11 cellular contexts compared by ENCODE assay signal in genomic region chr19:54461201-54462071, GRCh38. TPM values are rescaled to one million over a fixed set of nuclear protein-coding genes. Genes with fewer than 3 reads are reported as not detected.
DNase-seq lines count a peak whose midpoint lies in the region; ATAC-seq, FAIRE-seq and TF ChIP-seq lines count a peak whose summit lies in the region.
"Had no signal": no experiment of that assay in that cellular context is flagged by ENCODE, and none has a peak within 500 bp of the region (broad histone marks: within the 10 kb centered on the region; RNA-seq: fewer than 3 reads in every experiment).

No MANE protein-coding gene starts in this region.

- no peak for TF ChIP-seq POLR2A in K562 (conservative IDR thresholded peaks at IDR 0.05)

- no peak for TF ChIP-seq EP300 in K562 (IDR thresholded peaks at IDR 0.05; ENCODE audit: low read length)

- intact Hi-C loops in K562 (cut with micrococcal nuclease) (no loop called here), left colon (cut with DNase I, micrococcal nuclease) (no loop called here)
- intact Hi-C loops in naive thymus-derived CD4-positive, alpha-beta T cell (cut with micrococcal nuclease): loop anchor here (2.0 to 10.0 kb wide), 9 partner anchors 303 to 1679 kb away; partner anchors contain the start of genes CNOT3 (in 1 of the 2), LENG1 (in 1 of the 2), PRPF31 (in 1 of the 2) and TFPT (in 1 of the 2)

- peaks cover 5% of the 10 kb centered on the region; the same call in 1 of the 2 replicates for H3K4me1 ChIP-seq in HEK293 (ENCODE audit: control insufficient read depth, insufficient read depth, low read length)
- peaks cover 0 to 43% of the 10 kb centered on the region in 2 experiments; a peak in 2 of 5 replicates for H3K4me1 ChIP-seq in K562 (replicated peaks in 1 of 2; ENCODE audit: control insufficient read depth in 2 of 2, insufficient read depth in 2 of 2, low read length in 2 of 2)
- peaks cover 17 to 23% of the 10 kb centered on the region in 2 donors for H3K4me1 ChIP-seq in naive thymus-derived CD4-positive, alpha-beta T cell (ENCODE audit: control insufficient read depth in 2 of 2, insufficient read depth in 2 of 2, low read length in 2 of 2)

- H3K27me3 ChIP-seq in AG04450 (ENCODE audit: control insufficient read depth, insufficient read depth, low read length) (no peaks in the 10 kb centered on the region), K562 (ENCODE audit: control insufficient read depth in 2 of 2, insufficient read depth in 2 of 2, low read length in 2 of 2) (no peaks in the 10 kb centered on the region)
- H3K27me3 ChIP-seq in naive thymus-derived CD4-positive, alpha-beta T cell (ENCODE audit: control insufficient read depth in 2 of 2, insufficient read depth in 2 of 2, low read length in 2 of 2): no peaks in the 10 kb centered on the region

- H3K9me1 ChIP-seq in K562 (ENCODE audit: control insufficient read depth, insufficient read depth, low read length): no peaks in the 10 kb centered on the region

- POLR2A ChIA-PET in AG04450 (lab: Yijun Ruan, JAX): interaction anchor here (0.7 to 6.7 kb wide), 3 partner anchors 8 to 253 kb away, joined by 3 to 87 read pairs (median 3); partner anchors contain the start of gene LENG8
- POLR2A ChIA-PET in HEK293 (lab: Yijun Ruan, JAX): interaction anchor here (0.5 to 6.8 kb wide), 2 partner anchors 12 to 778 kb away, joined by 3 to 64 read pairs; partner anchors contain the start of gene LENG8
- POLR2A ChIA-PET in K562 (lab: Yijun Ruan, JAX): interaction anchor here (0.6 to 2.1 kb wide), 2 partner anchors 13 to 260 kb away, joined by 4 to 11 read pairs; partner anchors contain the start of gene LENG8
- POLR2A ChIA-PET in naive thymus-derived CD4-positive, alpha-beta T cell (lab: Charles Lee): interaction anchor here (2.4 to 5.2 kb wide), 2 partner anchors 8 to 11 kb away, joined by 7 to 67 read pairs; partner anchors contain the start of gene LENG8

- BruUV-seq in K562 (replicated peaks; lab: Mats Ljungman, UMichigan): TSS peak; percentile 26

- peaks cover 11 to 27% (median 13%) of the 10 kb centered on the region in 5 donors for H3K36me3 Mint-ChIP-seq in naive thymus-derived CD4-positive, alpha-beta T cell

- TF ChIP-seq RAD21 in K562 (CRISPR knock-in tag; conservative IDR thresholded peaks at IDR 0.05 in 1 of 2, IDR thresholded peaks at IDR 0.05 in 1 of 2): no peak

- ATAC-seq in K562 (no peak), left colon (no peak)
- no peak for ATAC-seq in naive thymus-derived CD4-positive, alpha-beta T cell

- H3K36me3 ChIP-seq in HEK293 (ENCODE audit: control insufficient read depth in 2 of 2, insufficient read depth in 1 of 2, low read length in 2 of 2): peaks cover 31 to 59% of the 10 kb centered on the region in 2 experiments
- H3K36me3 ChIP-seq in K562 (ENCODE audit: control insufficient read depth, insufficient read depth, low read length): peaks cover 60% of the 10 kb centered on the region
- H3K36me3 ChIP-seq in naive thymus-derived CD4-positive, alpha-beta T cell (ENCODE audit: control insufficient read depth in 2 of 3, insufficient read depth in 3 of 3, low read length in 3 of 3): peaks cover 14 to 58% (median 29%) of the 10 kb centered on the region in 3 experiments

- peaks cover 22 to 42% (median 36%) of the 10 kb centered on the region in 7 donors for H3K4me1 Mint-ChIP-seq in naive thymus-derived CD4-positive, alpha-beta T cell

- in situ Hi-C loops in K562 (cut with MboI): no loop called here

- peaks cover 0 to 2% (median 0%) of the 10 kb centered on the region in 11 donors for H3K9me3 Mint-ChIP-seq in naive thymus-derived CD4-positive, alpha-beta T cell

- 75% methylated on average over 8 of the region's 32 CpGs for WGBS in K562 (ENCODE audit: insufficient coverage, low coverage, missing lambda C conversion rate)

- no peak overlapping the region for H3K4me2 ChIP-seq in K562 (ENCODE audit: insufficient read depth, low read length)

- H3K9ac ChIP-seq in K562 (ENCODE audit: insufficient read depth in 1 of 2, low read depth in 2 of 2, low read length in 2 of 2): no peak overlapping the region

- TF ChIP-seq CTCF in AG04450 (IDR thresholded peaks at IDR 0.05; ENCODE audit: low read depth, low read length) (no peak), HEK293 (tag by site-specific recombination; IDR thresholded peaks at IDR 0.05) (no peak), K562 (IDR thresholded peaks at IDR 0.05 in 2 of 3, conservative IDR thresholded peaks at IDR 0.05 in 1 of 3; ENCODE audit: insufficient read depth in 2 of 3, low read depth in 1 of 3, low read length in 3 of 3) (no peak)

- peak overlapping the region; percentile 89 for H3K27ac ChIP-seq in AG04450 (ENCODE audit: low read depth, low read length)
- 0 out of 2 replicates have a peak overlapping the region, but pooled peaks have one; percentile 16 for H3K27ac ChIP-seq in HEK293 (ENCODE audit: extremely low read depth, low read depth, low read length)
- no peak overlapping the region for H3K27ac ChIP-seq in K562 (ENCODE audit: extremely low read depth, low read depth, low read length)
- peak overlapping the region; percentile 71 for H3K27ac ChIP-seq in naive thymus-derived CD4-positive, alpha-beta T cell (ENCODE audit: low read depth, low read length)

- H3K4me3 ChIP-seq in AG04450 (ENCODE audit: low read depth, low read length) (peak overlapping the region; percentile 15; the same call in 1 of the 2 replicates), HEK293 (ENCODE audit: low read depth, low read length) (no peak overlapping the region), K562 (no peak overlapping the region)
- H3K4me3 ChIP-seq in naive thymus-derived CD4-positive, alpha-beta T cell (ENCODE audit: low read length): no peak overlapping the region

- peaks cover 0 to 10% (median 0%) of the 10 kb centered on the region in 5 donors for H3K27me3 Mint-ChIP-seq in naive thymus-derived CD4-positive, alpha-beta T cell

- DNase-seq in AG04450 (ENCODE audit: low read depth, low spot score) (peak; percentile 54), K562 (ENCODE audit: extremely low read depth in 1 of 4, low spot score in 3 of 4) (peak in 1 of 4 experiments; percentile 6), NCI-H2081 (lab: John Stamatoyannopoulos, UW) (no peak), D341Med (ENCODE audit: low spot score) (no peak), DMS153 treated with DMSO at 0.1 percent for 48 hours (lab: John Stamatoyannopoulos, UW; ENCODE audit: unreplicated experiment) (no peak), left colon (no peak)
- no peak for DNase-seq in naive thymus-derived CD4-positive, alpha-beta T cell
- DNase-seq: GDM1 had no signal

- H3K79me2 ChIP-seq in K562 (ENCODE audit: control insufficient read depth, insufficient read depth, low read length): no peaks in the 10 kb centered on the region

- CTCF ChIA-PET in AG04450 (lab: Charles Lee): interaction anchor here (0.7 to 1.3 kb wide), 2 partner anchors 14 to 956 kb away, joined by 4 read pairs; no protein-coding TSS in a partner anchor
- CTCF ChIA-PET in HEK293 (lab: Yijun Ruan, JAX): interaction anchor here (0.6 to 1.6 kb wide), 2 partner anchors 16 to 17 kb away, joined by 3 to 6 read pairs; no protein-coding TSS in a partner anchor
- CTCF ChIA-PET in K562 (lab: Yijun Ruan, JAX; ENCODE audit: low intra/inter-chr PET ratio): no interaction called here
- CTCF ChIA-PET in naive thymus-derived CD4-positive, alpha-beta T cell (lab: Charles Lee): interaction anchor here (0.6 to 0.7 kb wide), 2 partner anchors 20 to 385 kb away, joined by 3 to 4 read pairs; no protein-coding TSS in a partner anchor

- peaks cover 3% of the 10 kb centered on the region; the same call in 1 of the 2 replicates for H3K9me3 ChIP-seq in AG04450 (ENCODE audit: control insufficient read depth, insufficient read depth, low read length)
- no peaks in the 10 kb centered on the region for H3K9me3 ChIP-seq in HEK293 (ENCODE audit: control insufficient read depth, insufficient read depth, low read depth, low read length)
- H3K9me3 ChIP-seq in K562 (replicated peaks; ENCODE audit: control insufficient read depth, insufficient read depth, low read depth, low read length): no peaks in the 10 kb centered on the region
- no peaks in the 10 kb centered on the region for H3K9me3 ChIP-seq in naive thymus-derived CD4-positive, alpha-beta T cell (ENCODE audit: control insufficient read depth in 2 of 3, low read length in 3 of 3)

- peak overlapping the region in 8 of 10 donors; percentile 11 to 94 (median 38) for H3K4me3 Mint-ChIP-seq in naive thymus-derived CD4-positive, alpha-beta T cell

- peaks cover 14% of the 10 kb centered on the region; the same call in 1 of the 2 replicates for H4K20me1 ChIP-seq in K562 (replicated peaks; ENCODE audit: control insufficient read depth, insufficient read depth, low read length)

- H3K27ac Mint-ChIP-seq in naive thymus-derived CD4-positive, alpha-beta T cell: peak overlapping the region in 7 of 9 donors; percentile 28 to 85 (median 60)

- no peak overlapping the region for H2AFZ ChIP-seq in K562 (ENCODE audit: low read depth, low read length)

- FAIRE-seq in K562 (lab: Jason Lieb, UNC): no peak

RNA-seq across cellular contexts. Expression of gene LENG9, which starts 2.1 kb away (rescaled TPM):
- 0.63 and 1.3 TPM in 2 replicates for polyA plus RNA-seq in AG04450 (2011; rRNA removed)
- 1.7 and 1.9 TPM in 2 replicates for polyA minus RNA-seq in AG04450 (2011; rRNA and poly(A)+ RNA removed)
- total RNA-seq in K562 (2011; cell fraction: chromatin; rRNA removed; ENCODE audit: low replicate concordance): 0.53 TPM in 1 of 2 replicates, not detected in the other
- total RNA-seq in K562 (2011; cell fraction: nucleolus; rRNA removed): 1.2 TPM in 2 replicates
- 0.44 and 0.61 TPM in 2 replicates for total RNA-seq in K562 (2011; cell fraction: nucleoplasm; rRNA removed)
- total RNA-seq in K562 (2014; rRNA removed): 0.64 and 1.6 TPM in 2 replicates
- 0.10 TPM in 1 of 2 replicates, not detected in the other for total RNA-seq in K562 (2014; rRNA removed; fragmentation: Illumina TruSeq; extraction: Trizol)
- total RNA-seq in K562 (2015; rRNA removed; fragmentation: Illumina TruSeq; extraction: Trizol): 0.38 and 0.43 TPM in 2 replicates
- 0.58 and 0.74 TPM in 2 replicates for total RNA-seq in K562 (2021)
- 0.11 and 0.12 TPM in 2 replicates for polyA plus RNA-seq in K562 (2011; rRNA removed)
- polyA plus RNA-seq in K562 (2011; cell fraction: cytosol; rRNA removed): 0.32 and 0.64 TPM in 2 replicates
- polyA plus RNA-seq in K562 (2011; cell fraction: nucleus; rRNA removed): 0.24 and 0.43 TPM in 2 replicates
- 0.35 and 0.48 TPM in 2 replicates for polyA plus RNA-seq in K562 (2012)
- 0.06 and 0.28 TPM in 2 replicates for polyA plus RNA-seq in K562 (2014; fragmentation: Illumina TruSeq; extraction: Trizol)
- polyA plus RNA-seq in K562 (2014; fragmentation: Nextera tagmentation; extraction: Ambion mirVana): under 1 TPM; 0.23 to 0.34 TPM
- polyA plus RNA-seq in K562 (2014; rRNA removed): 0.15 and 0.32 TPM in 2 replicates
- polyA minus RNA-seq in K562 (2011; rRNA and poly(A)+ RNA removed): 0.28 TPM in 1 of 2 replicates, not detected in the other
- 0.91 and 0.95 TPM in 2 replicates for polyA minus RNA-seq in K562 (2011; cell fraction: cytosol; rRNA and poly(A)+ RNA removed)
- 0.89 and 1.8 TPM in 2 replicates for polyA minus RNA-seq in K562 (2011; cell fraction: nucleus; rRNA and poly(A)+ RNA removed)
- 1 to 10 TPM; 3.5 to 6.1 (median 4.3) TPM for total RNA-seq in naive thymus-derived CD4-positive, alpha-beta T cell
- polyA plus RNA-seq in naive thymus-derived CD4-positive, alpha-beta T cell: under 1 TPM; 0.09 to 0.16 TPM
- total RNA-seq in left colon: 10 to 100 TPM; 16.7 to 17.1 TPM

RNA-seq across cellular contexts. Expression of gene CDC42EP5, which starts 11.7 kb away (rescaled TPM):
- polyA plus RNA-seq in AG04450 (2011; rRNA removed) (12.3 and 17.7 TPM in 2 replicates), K562 (2011; rRNA removed) (0.09 and 0.15 TPM in 2 replicates), K562 (2014; fragmentation: Illumina TruSeq; extraction: Trizol) (not detected in 2 replicates), K562 (2014; fragmentation: Nextera tagmentation; extraction: Ambion mirVana) (not detected), K562 (2014; rRNA removed) (0.96 TPM in 1 of 2 replicates, not detected in the other)
- 2.3 and 2.4 TPM in 2 replicates for polyA minus RNA-seq in AG04450 (2011; rRNA and poly(A)+ RNA removed)
- not detected in 2 replicates for total RNA-seq in K562 (2011; cell fraction: chromatin; rRNA removed; ENCODE audit: low replicate concordance)
- not detected in 2 replicates for total RNA-seq in K562 (2011; cell fraction: nucleolus; rRNA removed)
- not detected in 2 replicates for total RNA-seq in K562 (2011; cell fraction: nucleoplasm; rRNA removed)
- total RNA-seq in K562 (2014; rRNA removed) (not detected in 2 replicates), K562 (2014; rRNA removed; fragmentation: Illumina TruSeq; extraction: Trizol) (not detected in 2 replicates), K562 (2015; rRNA removed; fragmentation: Illumina TruSeq; extraction: Trizol) (not detected in 2 replicates), K562 (2021) (0.29 and 0.38 TPM in 2 replicates), left colon (100 to 1,000 TPM; 501 to 569 TPM)
- 0.67 TPM in 1 of 2 replicates, not detected in the other for polyA plus RNA-seq in K562 (2011; cell fraction: cytosol; rRNA removed)
- 0.14 and 0.54 TPM in 2 replicates for polyA plus RNA-seq in K562 (2011; cell fraction: nucleus; rRNA removed)
- 0.32 and 0.38 TPM in 2 replicates for polyA plus RNA-seq in K562 (2012)
- polyA minus RNA-seq in K562 (2011; rRNA and poly(A)+ RNA removed): not detected in 2 replicates
- not detected in 2 replicates for polyA minus RNA-seq in K562 (2011; cell fraction: cytosol; rRNA and poly(A)+ RNA removed)
- not detected in 2 replicates for polyA minus RNA-seq in K562 (2011; cell fraction: nucleus; rRNA and poly(A)+ RNA removed)
- total RNA-seq in naive thymus-derived CD4-positive, alpha-beta T cell: not detected
- polyA plus RNA-seq in naive thymus-derived CD4-positive, alpha-beta T cell: not detected

RNA-seq across cellular contexts. Expression of gene LENG8, which starts 12.4 kb away (rescaled TPM):
- polyA plus RNA-seq in AG04450 (2011; rRNA removed) (16.1 and 25.2 TPM in 2 replicates), K562 (2011; rRNA removed) (28.1 and 70.4 TPM in 2 replicates), K562 (2014; fragmentation: Illumina TruSeq; extraction: Trizol) (44.5 and 79.0 TPM in 2 replicates), K562 (2014; fragmentation: Nextera tagmentation; extraction: Ambion mirVana) (1 to 10 TPM in 1 of 2 experiments, under 1 TPM in 1; 0.74 to 2.3 TPM), K562 (2014; rRNA removed) (125 and 144 TPM in 2 replicates)
- 29.0 and 38.6 TPM in 2 replicates for polyA minus RNA-seq in AG04450 (2011; rRNA and poly(A)+ RNA removed)
- total RNA-seq in K562 (2011; cell fraction: chromatin; rRNA removed; ENCODE audit: low replicate concordance): 299 and 811 TPM in 2 replicates
- 301 and 324 TPM in 2 replicates for total RNA-seq in K562 (2011; cell fraction: nucleolus; rRNA removed)
- total RNA-seq in K562 (2011; cell fraction: nucleoplasm; rRNA removed): 310 and 346 TPM in 2 replicates
- total RNA-seq in K562 (2014; rRNA removed) (32.2 and 36.0 TPM in 2 replicates), K562 (2014; rRNA removed; fragmentation: Illumina TruSeq; extraction: Trizol) (6.0 and 8.4 TPM in 2 replicates), K562 (2015; rRNA removed; fragmentation: Illumina TruSeq; extraction: Trizol) (16.3 and 17.2 TPM in 2 replicates), K562 (2021) (116 and 146 TPM in 2 replicates), left colon (100 to 1,000 TPM; 146 to 156 TPM)
- polyA plus RNA-seq in K562 (2011; cell fraction: cytosol; rRNA removed): 32.2 and 33.2 TPM in 2 replicates
- 546 and 794 TPM in 2 replicates for polyA plus RNA-seq in K562 (2011; cell fraction: nucleus; rRNA removed)
- 103 and 172 TPM in 2 replicates for polyA plus RNA-seq in K562 (2012)
- 16.0 and 20.5 TPM in 2 replicates for polyA minus RNA-seq in K562 (2011; rRNA and poly(A)+ RNA removed)
- 21.1 and 33.8 TPM in 2 replicates for polyA minus RNA-seq in K562 (2011; cell fraction: cytosol; rRNA and poly(A)+ RNA removed)
- 88.3 and 112 TPM in 2 replicates for polyA minus RNA-seq in K562 (2011; cell fraction: nucleus; rRNA and poly(A)+ RNA removed)
- total RNA-seq in naive thymus-derived CD4-positive, alpha-beta T cell: 100 to 1,000 TPM; 238 to 685 (median 503) TPM
- 10 to 100 TPM in 1 of 2 donors, 1 to 10 TPM in 1; 6.2 to 16.8 TPM for polyA plus RNA-seq in naive thymus-derived CD4-positive, alpha-beta T cell

RNA-seq across cellular contexts. Expression of gene LAIR2, which starts 41.2 kb away (rescaled TPM):
- polyA plus RNA-seq in AG04450 (2011; rRNA removed) (not detected in 2 replicates), K562 (2011; rRNA removed) (not detected in 2 replicates), K562 (2014; fragmentation: Illumina TruSeq; extraction: Trizol) (not detected in 2 replicates), K562 (2014; fragmentation: Nextera tagmentation; extraction: Ambion mirVana) (not detected), K562 (2014; rRNA removed) (not detected in 2 replicates)
- polyA minus RNA-seq in AG04450 (2011; rRNA and poly(A)+ RNA removed): not detected in 2 replicates
- total RNA-seq in K562 (2011; cell fraction: chromatin; rRNA removed; ENCODE audit: low replicate concordance): not detected in 2 replicates
- total RNA-seq in K562 (2011; cell fraction: nucleolus; rRNA removed): not detected in 2 replicates
- not detected in 2 replicates for total RNA-seq in K562 (2011; cell fraction: nucleoplasm; rRNA removed)
- total RNA-seq in K562 (2014; rRNA removed) (not detected in 2 replicates), K562 (2014; rRNA removed; fragmentation: Illumina TruSeq; extraction: Trizol) (not detected in 2 replicates), K562 (2015; rRNA removed; fragmentation: Illumina TruSeq; extraction: Trizol) (not detected in 2 replicates), K562 (2021) (0.34 TPM in 1 of 2 replicates, not detected in the other), left colon (not detected)
- polyA plus RNA-seq in K562 (2011; cell fraction: cytosol; rRNA removed): not detected in 2 replicates
- not detected in 2 replicates for polyA plus RNA-seq in K562 (2011; cell fraction: nucleus; rRNA removed)
- 0.29 TPM in 1 of 2 replicates, not detected in the other for polyA plus RNA-seq in K562 (2012)
- not detected in 2 replicates for polyA minus RNA-seq in K562 (2011; rRNA and poly(A)+ RNA removed)
- not detected in 2 replicates for polyA minus RNA-seq in K562 (2011; cell fraction: cytosol; rRNA and poly(A)+ RNA removed)
- polyA minus RNA-seq in K562 (2011; cell fraction: nucleus; rRNA and poly(A)+ RNA removed): not detected in 2 replicates
- total RNA-seq in naive thymus-derived CD4-positive, alpha-beta T cell: 10 to 100 TPM in 1 of 5 experiments, 1 to 10 TPM in 2, under 1 TPM in 1, not detected in 1; 0.85 to 12.8 (median 2.2) TPM
- polyA plus RNA-seq in naive thymus-derived CD4-positive, alpha-beta T cell: 1 to 10 TPM; 2.5 to 5.5 TPM
- total RNA-seq: renal cortical epithelial cell, subcutaneous adipose tissue had no signal

RNA-seq across cellular contexts. Expression of gene TTYH1, which starts 46.2 kb away (rescaled TPM):
- not detected in 2 replicates for polyA plus RNA-seq in AG04450 (2011; rRNA removed)
- not detected in 2 replicates for polyA minus RNA-seq in AG04450 (2011; rRNA and poly(A)+ RNA removed)
- total RNA-seq in K562 (2011; cell fraction: chromatin; rRNA removed; ENCODE audit: low replicate concordance): not detected in 2 replicates
- total RNA-seq in K562 (2011; cell fraction: nucleolus; rRNA removed): not detected in 2 replicates
- total RNA-seq in K562 (2011; cell fraction: nucleoplasm; rRNA removed): not detected in 2 replicates
- total RNA-seq in K562 (2014; rRNA removed): not detected in 2 replicates
- not detected in 2 replicates for total RNA-seq in K562 (2014; rRNA removed; fragmentation: Illumina TruSeq; extraction: Trizol)
- total RNA-seq in K562 (2015; rRNA removed; fragmentation: Illumina TruSeq; extraction: Trizol): not detected in 2 replicates
- total RNA-seq in K562 (2021): not detected in 2 replicates
- not detected in 2 replicates for polyA plus RNA-seq in K562 (2011; rRNA removed)
- not detected in 2 replicates for polyA plus RNA-seq in K562 (2011; cell fraction: cytosol; rRNA removed)
- not detected in 2 replicates for polyA plus RNA-seq in K562 (2011; cell fraction: nucleus; rRNA removed)
- polyA plus RNA-seq in K562 (2012): 0.17 and 0.36 TPM in 2 replicates
- polyA plus RNA-seq in K562 (2014; fragmentation: Illumina TruSeq; extraction: Trizol): not detected in 2 replicates
- polyA plus RNA-seq in K562 (2014; fragmentation: Nextera tagmentation; extraction: Ambion mirVana): under 1 TPM in 1 of 2 experiments, not detected in 1; 0.08 TPM
- polyA plus RNA-seq in K562 (2014; rRNA removed): not detected in 2 replicates
- polyA minus RNA-seq in K562 (2011; rRNA and poly(A)+ RNA removed): not detected in 2 replicates
- polyA minus RNA-seq in K562 (2011; cell fraction: cytosol; rRNA and poly(A)+ RNA removed): not detected in 2 replicates
- not detected in 2 replicates for polyA minus RNA-seq in K562 (2011; cell fraction: nucleus; rRNA and poly(A)+ RNA removed)
- total RNA-seq in naive thymus-derived CD4-positive, alpha-beta T cell: 1 to 10 TPM in 1 of 5 experiments, under 1 TPM in 1, not detected in 3; 0.10 to 1.8 TPM
- polyA plus RNA-seq in naive thymus-derived CD4-positive, alpha-beta T cell: under 1 TPM; 0.23 to 0.40 TPM
- total RNA-seq in left colon: 1 to 10 TPM in 1 of 2 donors, not detected in 1; 1.1 TPM
- total RNA-seq: renal cortical epithelial cell had no signal

Comparison
In these comparisons a context has a peak if more than half of its experiments do, and no peak if none do; other contexts are left out.
1. RNA of gene CDC42EP5, which starts 11.7 kb away (total RNA-seq): 501 to 569 TPM in left colon; 0.29 to 0.38 TPM in K562 and not detected in naive thymus-derived CD4-positive, alpha-beta T cell; every median in the first group is over 100 times any median in the second.
2. intact Hi-C loops: an anchor here in naive thymus-derived CD4-positive, alpha-beta T cell (2.0 to 10.0 kb wide); none called in K562 and left colon.